ENCODE assay signal across 9 cellular contexts in genomic region chr20:7589164-7589563, GRCh38.
"Had no signal": no experiment of that assay in that cellular context is flagged by ENCODE, and none has a peak within 500 bp of the region (broad histone marks: within the 10 kb centered on the region; RNA-seq: fewer than 3 reads in every experiment).

No MANE protein-coding gene starts in this region.

- ATAC-seq: GM23338, HCT116 had no signal

- H3K4me3 ChIP-seq: GM23338, HAP-1 had no signal

- FAIRE-seq: HTR-8/SVneo had no signal

- H3K9me3 ChIP-seq: HAP-1 had no signal

- H3K27ac ChIP-seq: KMS-11 had no signal

- H3K4me1 ChIP-seq: HAP-1 had no signal

- H2AFZ ChIP-seq: GM23338 had no signal

- H3K9ac ChIP-seq: KMS-11 had no signal

- DNase-seq: H7, HFFc6, Karpas-422, KBM-7 had no signal

- H3K4me2 ChIP-seq: GM23338, KMS-11 had no signal

- H3K36me3 ChIP-seq: HAP-1 had no signal
